1 cellular context compared by ENCODE assay signal in genomic region chr14:93067088-93067487, GRCh38.
TF ChIP-seq lines count a peak whose summit lies in the region.

No MANE protein-coding gene starts in this region.

TF ChIP-seq in GM12878, 131 proteins besides CTCF, POLR2A, EP300 and RAD21 (continued from another document):
- TF ChIP-seq NKRF (conservative IDR thresholded peaks at IDR 0.05) (no peak), EGR1 (IDR thresholded peaks at IDR 0.05; ENCODE audit: borderline replicate concordance in 1 of 2, low read depth in 2 of 2, low read length in 2 of 2) (no peak), HCFC1 (IDR thresholded peaks at IDR 0.05; ENCODE audit: low read length) (no peak), MEF2A (IDR thresholded peaks at IDR 0.05; ENCODE audit: insufficient read depth, low read depth, low read length) (no peak), RBBP5 (conservative IDR thresholded peaks at IDR 0.05) (no peak), SMARCA5 (IDR thresholded peaks at IDR 0.05) (no peak), NR2C1 (IDR thresholded peaks at IDR 0.05) (no peak), LARP7 (IDR thresholded peaks at IDR 0.05) (no peak), RFX5 (IDR thresholded peaks at IDR 0.05; ENCODE audit: low read depth, low read length) (no peak), SP1 (IDR thresholded peaks at IDR 0.05; ENCODE audit: low read depth, low read length) (no peak), PML (IDR thresholded peaks at IDR 0.05; ENCODE audit: low read length) (no peak), NRF1 (conservative IDR thresholded peaks at IDR 0.05; ENCODE audit: low read depth, low read length) (no peak), IRF4 (IDR thresholded peaks at IDR 0.05; ENCODE audit: low read depth, low read length) (no peak), BRCA1 (IDR thresholded peaks at IDR 0.05; ENCODE audit: low read depth, low read length) (no peak), PRDM15 (CRISPR knock-in tag; IDR thresholded peaks at IDR 0.05) (no peak), ZNF24 (IDR thresholded peaks at IDR 0.05) (no peak)
